Comparison of ENCODE assay signal across 1 cellular context in the genomic region with DNA sequence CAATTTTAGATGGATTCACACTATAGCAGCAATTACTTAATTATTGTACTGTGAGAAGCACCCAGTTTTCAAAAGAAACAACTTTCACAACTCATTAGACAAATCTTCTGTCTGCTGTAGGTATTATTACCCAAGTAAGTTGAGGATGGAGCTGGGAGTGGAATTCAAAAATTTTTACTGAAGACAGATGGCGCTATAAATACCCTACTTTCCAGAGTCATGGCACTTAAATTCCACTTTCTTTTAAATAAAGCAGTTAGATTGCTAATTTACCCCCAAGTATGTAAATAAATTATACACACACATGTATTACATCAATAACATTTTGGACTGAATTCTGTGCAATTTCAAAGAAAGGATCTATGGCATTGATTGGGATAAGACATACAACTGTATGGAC.
TF ChIP-seq lines count a peak whose summit lies in the region.

No MANE protein-coding gene starts in this region.

TF ChIP-seq in GM23338, 12 proteins besides CTCF, POLR2A, EP300 and RAD21 (continued from another document):
- TF ChIP-seq, protein P1, sequence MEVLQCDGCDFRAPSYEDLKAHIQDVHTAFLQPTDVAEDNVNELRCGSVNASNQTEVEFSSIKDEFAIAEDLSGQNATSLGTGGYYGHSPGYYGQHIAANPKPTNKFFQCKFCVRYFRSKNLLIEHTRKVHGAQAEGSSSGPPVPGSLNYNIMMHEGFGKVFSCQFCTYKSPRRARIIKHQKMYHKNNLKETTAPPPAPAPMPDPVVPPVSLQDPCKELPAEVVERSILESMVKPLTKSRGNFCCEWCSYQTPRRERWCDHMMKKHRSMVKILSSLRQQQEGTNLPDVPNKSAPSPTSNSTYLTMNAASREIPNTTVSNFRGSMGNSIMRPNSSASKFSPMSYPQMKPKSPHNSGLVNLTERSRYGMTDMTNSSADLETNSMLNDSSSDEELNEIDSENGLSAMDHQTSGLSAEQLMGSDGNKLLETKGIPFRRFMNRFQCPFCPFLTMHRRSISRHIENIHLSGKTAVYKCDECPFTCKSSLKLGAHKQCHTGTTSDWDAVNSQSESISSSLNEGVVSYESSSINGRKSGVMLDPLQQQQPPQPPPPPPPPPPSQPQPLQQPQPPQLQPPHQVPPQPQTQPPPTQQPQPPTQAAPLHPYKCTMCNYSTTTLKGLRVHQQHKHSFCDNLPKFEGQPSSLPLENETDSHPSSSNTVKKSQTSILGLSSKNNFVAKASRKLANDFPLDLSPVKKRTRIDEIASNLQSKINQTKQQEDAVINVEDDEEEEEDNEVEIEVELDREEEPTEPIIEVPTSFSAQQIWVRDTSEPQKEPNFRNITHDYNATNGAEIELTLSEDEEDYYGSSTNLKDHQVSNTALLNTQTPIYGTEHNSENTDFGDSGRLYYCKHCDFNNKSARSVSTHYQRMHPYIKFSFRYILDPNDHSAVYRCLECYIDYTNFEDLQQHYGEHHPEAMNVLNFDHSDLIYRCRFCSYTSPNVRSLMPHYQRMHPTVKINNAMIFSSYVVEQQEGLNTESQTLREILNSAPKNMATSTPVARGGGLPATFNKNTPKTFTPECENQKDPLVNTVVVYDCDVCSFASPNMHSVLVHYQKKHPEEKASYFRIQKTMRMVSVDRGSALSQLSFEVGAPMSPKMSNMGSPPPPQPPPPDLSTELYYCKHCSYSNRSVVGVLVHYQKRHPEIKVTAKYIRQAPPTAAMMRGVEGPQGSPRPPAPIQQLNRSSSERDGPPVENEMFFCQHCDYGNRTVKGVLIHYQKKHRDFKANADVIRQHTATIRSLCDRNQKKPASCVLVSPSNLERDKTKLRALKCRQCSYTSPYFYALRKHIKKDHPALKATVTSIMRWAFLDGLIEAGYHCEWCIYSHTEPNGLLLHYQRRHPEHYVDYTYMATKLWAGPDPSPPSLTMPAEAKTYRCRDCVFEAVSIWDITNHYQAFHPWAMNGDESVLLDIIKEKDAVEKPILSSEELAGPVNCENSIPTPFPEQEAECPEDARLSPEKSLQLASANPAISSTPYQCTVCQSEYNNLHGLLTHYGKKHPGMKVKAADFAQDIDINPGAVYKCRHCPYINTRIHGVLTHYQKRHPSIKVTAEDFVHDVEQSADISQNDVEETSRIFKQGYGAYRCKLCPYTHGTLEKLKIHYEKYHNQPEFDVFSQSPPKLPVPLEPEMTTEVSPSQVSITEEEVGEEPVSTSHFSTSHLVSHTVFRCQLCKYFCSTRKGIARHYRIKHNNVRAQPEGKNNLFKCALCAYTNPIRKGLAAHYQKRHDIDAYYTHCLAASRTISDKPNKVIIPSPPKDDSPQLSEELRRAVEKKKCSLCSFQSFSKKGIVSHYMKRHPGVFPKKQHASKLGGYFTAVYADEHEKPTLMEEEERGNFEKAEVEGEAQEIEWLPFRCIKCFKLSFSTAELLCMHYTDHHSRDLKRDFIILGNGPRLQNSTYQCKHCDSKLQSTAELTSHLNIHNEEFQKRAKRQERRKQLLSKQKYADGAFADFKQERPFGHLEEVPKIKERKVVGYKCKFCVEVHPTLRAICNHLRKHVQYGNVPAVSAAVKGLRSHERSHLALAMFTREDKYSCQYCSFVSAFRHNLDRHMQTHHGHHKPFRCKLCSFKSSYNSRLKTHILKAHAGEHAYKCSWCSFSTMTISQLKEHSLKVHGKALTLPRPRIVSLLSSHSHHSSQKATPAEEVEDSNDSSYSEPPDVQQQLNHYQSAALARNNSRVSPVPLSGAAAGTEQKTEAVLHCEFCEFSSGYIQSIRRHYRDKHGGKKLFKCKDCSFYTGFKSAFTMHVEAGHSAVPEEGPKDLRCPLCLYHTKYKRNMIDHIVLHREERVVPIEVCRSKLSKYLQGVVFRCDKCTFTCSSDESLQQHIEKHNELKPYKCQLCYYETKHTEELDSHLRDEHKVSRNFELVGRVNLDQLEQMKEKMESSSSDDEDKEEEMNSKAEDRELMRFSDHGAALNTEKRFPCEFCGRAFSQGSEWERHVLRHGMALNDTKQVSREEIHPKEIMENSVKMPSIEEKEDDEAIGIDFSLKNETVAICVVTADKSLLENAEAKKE (CRISPR knock-in tag; IDR thresholded peaks at IDR 0.05), result no peak
- no peak for TF ChIP-seq EZH2phosphoT487 (IDR thresholded peaks at IDR 0.05; ENCODE audit: unreplicated experiment)
- TF ChIP-seq ZNF331 (CRISPR knock-in tag; IDR thresholded peaks at IDR 0.05; ENCODE audit: low read depth), result no peak
